9 cellular contexts compared by ENCODE assay signal in genomic region chr6:138404666-138405337, GRCh38. TPM values are rescaled to one million over a fixed set of nuclear protein-coding genes. Genes with fewer than 3 reads are reported as not detected.
A peak's percentile ranks its signal among the peaks of the same experiment; 100 is the strongest.
DNase-seq lines count a peak whose midpoint lies in the region; ATAC-seq and TF ChIP-seq lines count a peak whose summit lies in the region.
"Had no signal": no experiment of that assay in that cellular context is flagged by ENCODE, and none has a peak within 500 bp of the region (broad histone marks: within the 10 kb centered on the region; RNA-seq: fewer than 3 reads in every experiment).

No MANE protein-coding gene starts in this region.

- no peak for TF ChIP-seq CTCF in brain (conservative IDR thresholded peaks at IDR 0.05)

- DNase-seq in NCI-H526 (lab: John Stamatoyannopoulos, UW): peak; percentile 14 to 61
- no peak for DNase-seq in NCI-H526 treated with DMSO at 0.1 percent for 48 hours (lab: John Stamatoyannopoulos, UW)
- DNase-seq in OCI-M1 (lab: John Stamatoyannopoulos, UW): peak; percentile 67
- peak; percentile 34 to 39 (median 38) for DNase-seq in immature natural killer cell
- peak; percentile 53 for DNase-seq in stimulated activated CD8-positive, alpha-beta memory T cell treated with anti-CD3 and anti-CD28 coated beads, Interleukin-4, amount 100 ng/mL, for 48 hours
- DNase-seq in kidney tubule cell (ENCODE audit: low spot score): no peak

- peaks cover 14% of the 10 kb centered on the region for H3K4me1 Mint-ChIP-seq in brain
- peaks cover 13 to 23% of the 10 kb centered on the region in 2 donors for H3K4me1 Mint-ChIP-seq in immature natural killer cell

- H3K9me3 Mint-ChIP-seq in brain: no peaks in the 10 kb centered on the region
- no peaks in the 10 kb centered on the region for H3K9me3 Mint-ChIP-seq in immature natural killer cell

- ATAC-seq in GM19395 (IDR thresholded peaks at IDR 0.05; ENCODE audit: unreplicated experiment): no peak

- H3K36me3 Mint-ChIP-seq in brain (peaks cover 27% of the 10 kb centered on the region), immature natural killer cell (peaks cover 7 to 22% (median 15%) of the 10 kb centered on the region in 3 donors)

- peak overlapping the region; percentile 23 to 82 (median 76) for H3K27ac Mint-ChIP-seq in brain
- H3K27ac Mint-ChIP-seq in immature natural killer cell: peak overlapping the region; percentile 59 to 87 (median 82)

- peak overlapping the region; percentile 83 to 93 (median 90) for H3K4me3 Mint-ChIP-seq in brain
- peak overlapping the region; percentile 82 to 88 (median 85) for H3K4me3 Mint-ChIP-seq in immature natural killer cell

- H3K27me3 Mint-ChIP-seq in brain: no peaks in the 10 kb centered on the region
- H3K27me3 Mint-ChIP-seq in immature natural killer cell (ENCODE audit: low read depth in 3 of 3): peaks cover 0 to 3% (median 3%) of the 10 kb centered on the region in 3 donors

RNA-seq across cellular contexts. Expression of gene HEBP2, which starts 0.8 kb away (rescaled TPM):
- polyA plus RNA-seq in brain (ENCODE audit: insufficient read depth, low read depth, low replicate concordance) (37.2 TPM), immature natural killer cell (10 to 100 TPM; 22.0 to 34.5 (median 26.7) TPM)

RNA-seq across cellular contexts. Expression of gene SMIM28, which starts 27.1 kb away (rescaled TPM):
- polyA plus RNA-seq in brain (ENCODE audit: insufficient read depth, low read depth, low replicate concordance) (not detected), immature natural killer cell (not detected)
- polyA plus RNA-seq: adipose tissue had no signal

Comparison
In these comparisons a context has a peak if more than half of its experiments do, and no peak if none do; other contexts are left out.
1. DNase-seq: peak in NCI-H526 (2 of 2), OCI-M1 (single experiment), immature natural killer cell (3 of 3) and stimulated activated CD8-positive, alpha-beta memory T cell treated with anti-CD3 and anti-CD28 coated beads, Interleukin-4, amount 100 ng/mL, for 48 hours (single experiment); none in NCI-H526 treated with DMSO at 0.1 percent for 48 hours (single experiment) and kidney tubule cell (single experiment).